ENCODE assay signal across 24 cellular contexts in genomic region chr13:72194531-72194930, GRCh38.
DNase-seq lines count a peak whose midpoint lies in the region; ATAC-seq and TF ChIP-seq lines count a peak whose summit lies in the region.
"Had no signal": no experiment of that assay in that cellular context is flagged by ENCODE, and none has a peak within 500 bp of the region (broad histone marks: within the 10 kb centered on the region; RNA-seq: fewer than 3 reads in every experiment).

No MANE protein-coding gene starts in this region.

- H3K4me3 Mint-ChIP-seq in nephron = peak overlapping the region in 1 of 3 experiments; percentile 31
- H3K4me3 Mint-ChIP-seq: activated naive CD8-positive, alpha-beta T cell treated with anti-CD3 and anti-CD28 coated beads, Interleukin-2, amount 10 ng/mL, durations not matched to agents 7 days and 5 days; activated T-helper 17 cell treated with anti-CD3 and anti-CD28 coated beads, Interleukin-2, amount 50 U/mL, for 72 hours had no signal

- H3F3A ChIP-seq in SK-N-SH (replicated peaks; ENCODE audit: insufficient read depth) = peaks cover 4% of the 10 kb centered on the region

- TF ChIP-seq EP300 in SK-N-SH (IDR thresholded peaks at IDR 0.05; ENCODE audit: borderline replicate concordance in 1 of 2, low read depth in 1 of 2, low read length in 1 of 2) (no peak), suprapubic skin (IDR thresholded peaks at IDR 0.05) (no peak)

- H3K36me3 ChIP-seq in SK-N-SH (replicated peaks in 1 of 2; ENCODE audit: control insufficient read depth in 1 of 2, insufficient read depth in 2 of 2, low read length in 1 of 2) (no peaks in the 10 kb centered on the region), suprapubic skin (no peaks in the 10 kb centered on the region)
- H3K36me3 ChIP-seq: BLaER1, MG63, tibial nerve had no signal

- no peak overlapping the region for H3K4me2 ChIP-seq in SK-N-SH
- H3K4me2 ChIP-seq: BLaER1 had no signal

- no peaks in the 10 kb centered on the region for H3K9me3 Mint-ChIP-seq in nephron
- H3K9me3 Mint-ChIP-seq: activated naive CD8-positive, alpha-beta T cell treated with anti-CD3 and anti-CD28 coated beads, Interleukin-2, amount 10 ng/mL, durations not matched to agents 7 days and 5 days had no signal

- TF ChIP-seq CTCF in SK-N-SH (IDR thresholded peaks at IDR 0.05) = no peak
- TF ChIP-seq CTCF in nephron (IDR thresholded peaks at IDR 0.05; ENCODE audit: unreplicated experiment in 3 of 3) = no peak
- no peak for TF ChIP-seq CTCF in suprapubic skin (IDR thresholded peaks at IDR 0.05)

- H3K4me1 Mint-ChIP-seq in nephron = peaks cover 11% of the 10 kb centered on the region
- H3K4me1 Mint-ChIP-seq: activated naive CD8-positive, alpha-beta T cell treated with anti-CD3 and anti-CD28 coated beads, Interleukin-2, amount 10 ng/mL, durations not matched to agents 7 days and 5 days; activated T-helper 17 cell treated with anti-CD3 and anti-CD28 coated beads, Interleukin-2, amount 50 U/mL, for 72 hours had no signal

- TF ChIP-seq POLR2A in suprapubic skin (IDR thresholded peaks at IDR 0.05) = no peak

- H3K27me3 ChIP-seq in SK-N-SH (ENCODE audit: insufficient read depth) (no peaks in the 10 kb centered on the region), suprapubic skin (no peaks in the 10 kb centered on the region)
- H3K27me3 ChIP-seq: BLaER1, MG63, tibial nerve had no signal

- peaks cover 5% of the 10 kb centered on the region for H3K27me3 Mint-ChIP-seq in nephron (ENCODE audit: low read depth)
- H3K27me3 Mint-ChIP-seq: activated naive CD8-positive, alpha-beta T cell treated with anti-CD3 and anti-CD28 coated beads, Interleukin-2, amount 10 ng/mL, durations not matched to agents 7 days and 5 days; activated T-helper 17 cell treated with anti-CD3 and anti-CD28 coated beads, Interleukin-2, amount 50 U/mL, for 72 hours had no signal

- H4K20me1 ChIP-seq in SK-N-SH (ENCODE audit: insufficient read depth) = no peaks in the 10 kb centered on the region
- H4K20me1 ChIP-seq: BLaER1 had no signal

- H3K27ac Mint-ChIP-seq in nephron = peak overlapping the region; percentile 88 to 97 (median 88)
- H3K27ac Mint-ChIP-seq: activated naive CD8-positive, alpha-beta T cell treated with anti-CD3 and anti-CD28 coated beads, Interleukin-2, amount 10 ng/mL, durations not matched to agents 7 days and 5 days; activated T-helper 17 cell treated with anti-CD3 and anti-CD28 coated beads, Interleukin-2, amount 50 U/mL, for 72 hours had no signal

- H3K9me3 ChIP-seq in SK-N-SH = no peaks in the 10 kb centered on the region
- no peaks in the 10 kb centered on the region for H3K9me3 ChIP-seq in suprapubic skin
- H3K9me3 ChIP-seq: BLaER1, MG63, tibial nerve had no signal

- H3K79me2 ChIP-seq in SK-N-SH (ENCODE audit: insufficient read depth) = no peaks in the 10 kb centered on the region

- peaks cover 4 to 6% of the 10 kb centered on the region in 2 experiments; a peak in 2 of 4 replicates for H3K4me1 ChIP-seq in SK-N-SH (ENCODE audit: control insufficient read depth in 1 of 2, insufficient read depth in 2 of 2, low read depth in 1 of 2, low read length in 1 of 2)
- no peaks in the 10 kb centered on the region for H3K4me1 ChIP-seq in suprapubic skin
- H3K4me1 ChIP-seq: BLaER1, tibial nerve had no signal

- ATAC-seq in SK-N-SH treated with all-trans-retinoic acid at 6 μM for 48 hours (no peak; the same call in 2 of the 3 replicates), HG02870 (IDR thresholded peaks at IDR 0.05; ENCODE audit: unreplicated experiment) (no peak), GM21526 (IDR thresholded peaks at IDR 0.05; ENCODE audit: low FRiP score, unreplicated experiment) (no peak)
- ATAC-seq: activated T-helper 17 cell treated with anti-CD3 and anti-CD28 coated beads, Interleukin-2, amount 50 U/mL, for 72 hours; left ventricle myocardium superior; sciatic nerve had no signal

- no peaks in the 10 kb centered on the region for H3K9me2 ChIP-seq in SK-N-SH

- H3K27ac ChIP-seq in SK-N-SH (ENCODE audit: low read depth in 2 of 2, low read length in 1 of 2) (no peak overlapping the region), epithelial cell of prostate (peak overlapping the region; percentile 27), suprapubic skin (no peak overlapping the region)
- H3K27ac ChIP-seq: BLaER1, coronary artery had no signal

- H2AFZ ChIP-seq in SK-N-SH (ENCODE audit: low read depth) = peak overlapping the region; percentile 12; the same call in 1 of the 2 replicates

- H3K9ac ChIP-seq in SK-N-SH = no peak overlapping the region
- H3K9ac ChIP-seq: BLaER1 had no signal

- WGBS in SK-N-SH (ENCODE audit: low lambda C conversion rate) = 66% methylated on average over 6 of the region's 6 CpGs
- 56% methylated on average over 6 of the region's 6 CpGs for WGBS in suprapubic skin

- CTCF ChIA-PET in SK-N-SH (lab: Yijun Ruan, JAX) = interaction anchor here (0.5 to 1.4 kb wide), 2 partner anchors 11 to 1024 kb away, joined by 3 to 4 read pairs; no protein-coding TSS in a partner anchor

- DNase-seq in SK-N-SH (no peak), epithelial cell of prostate (ENCODE audit: low read depth, low spot score) (peak; percentile 31), suprapubic skin (ENCODE audit: low spot score in 2 of 2) (no peak), Kasumi-1 (lab: John Stamatoyannopoulos, UW) (no peak)
- DNase-seq: activated naive CD8-positive, alpha-beta T cell treated with anti-CD3 and anti-CD28 coated beads, Interleukin-2, amount 10 ng/mL, durations not matched to agents 7 days and 5 days; foreskin melanocyte; GOT3; left ventricle myocardium superior; MG63; NCI-H146; NCI-H2171 treated with DMSO at 0.1 percent for 48 hours; NCI-H748 treated with DMSO at 0.1 percent for 48 hours; occipital lobe; stimulated activated naive CD4-positive, alpha-beta T cell; T1000 had no signal

- H3K36me3 Mint-ChIP-seq in nephron (ENCODE audit: low read depth) = no peaks in the 10 kb centered on the region
- H3K36me3 Mint-ChIP-seq: activated naive CD8-positive, alpha-beta T cell treated with anti-CD3 and anti-CD28 coated beads, Interleukin-2, amount 10 ng/mL, durations not matched to agents 7 days and 5 days had no signal

- H3K4me3 ChIP-seq in SK-N-SH (ENCODE audit: low read depth in 2 of 2, low read length in 1 of 2) (no peak overlapping the region), suprapubic skin (no peak overlapping the region)
- H3K4me3 ChIP-seq: BLaER1, coronary artery, MG63, tibial nerve had no signal

- POLR2A ChIA-PET in SK-N-SH (lab: Yijun Ruan, JAX) = no interaction called here

- TF ChIP-seq RAD21 in SK-N-SH (IDR thresholded peaks at IDR 0.05; ENCODE audit: low read length) = no peak

TF ChIP-seq in SK-N-SH, 30 proteins besides CTCF, POLR2A, EP300 and RAD21:
- TF ChIP-seq RFX5 (IDR thresholded peaks at IDR 0.05; ENCODE audit: low read length) = peak; percentile 94
- no peak for TF ChIP-seq ELF1 (IDR thresholded peaks at IDR 0.05)
TF ChIP-seq in SK-N-SH: peak in this region for 1.

TF ChIP-seq in SK-N-SH treated with all-trans-retinoic acid at 6 μM for 48 hours, 23 proteins besides CTCF, POLR2A, EP300 and RAD21:
- no peak for TF ChIP-seq ZFP30 (CRISPR knock-in tag; IDR thresholded peaks at IDR 0.05)
- no peak for TF ChIP-seq TSHZ2 (CRISPR knock-in tag; IDR thresholded peaks at IDR 0.05)
- TF ChIP-seq OSR1 (CRISPR knock-in tag; IDR thresholded peaks at IDR 0.05) = no peak
- TF ChIP-seq CSRNP3 (CRISPR knock-in tag; IDR thresholded peaks at IDR 0.05) = no peak
- no peak for TF ChIP-seq ZFP3 (CRISPR knock-in tag; IDR thresholded peaks at IDR 0.05)
- no peak for TF ChIP-seq PPARA (CRISPR knock-in tag; IDR thresholded peaks at IDR 0.05; ENCODE audit: borderline replicate concordance)
- no peak for TF ChIP-seq RARB (CRISPR knock-in tag; IDR thresholded peaks at IDR 0.05)
